8 cellular contexts compared by ENCODE assay signal in genomic region chr9:96417610-96418073, GRCh38. TPM values are rescaled to one million over a fixed set of nuclear protein-coding genes. Genes with fewer than 3 reads are reported as not detected.
DNase-seq lines count a peak whose midpoint lies in the region; ATAC-seq and TF ChIP-seq lines count a peak whose summit lies in the region.

No MANE protein-coding gene starts in this region.

- no peaks in the 10 kb centered on the region for H3K9me3 ChIP-seq in CD4-positive, alpha-beta memory T cell (ENCODE audit: control insufficient read depth in 1 of 2, low read length in 2 of 2)
- H3K9me3 ChIP-seq in cardiac muscle cell (ENCODE audit: low read depth): no peaks in the 10 kb centered on the region
- H3K9me3 ChIP-seq in sigmoid colon: no peaks in the 10 kb centered on the region

- H3K27ac ChIP-seq in CD4-positive, alpha-beta memory T cell (ENCODE audit: low read depth, low read length): peak overlapping the region; percentile 76
- H3K27ac ChIP-seq in cardiac muscle cell (peak overlapping the region; percentile 81), sigmoid colon (peak overlapping the region; percentile 98 to 100 (median 98))

- CTCF ChIA-PET in CD4-positive, alpha-beta memory T cell (lab: Charles Lee; ENCODE audit: partially characterized antibody): interaction anchor here (2.2 kb wide), 1 partner anchor 32 kb away, joined by 7 read pairs; the partner anchor contains the start of gene HABP4

- peak overlapping the region; percentile 23 to 89 for H3K4me3 ChIP-seq in CD4-positive, alpha-beta memory T cell (ENCODE audit: low read length in 2 of 2)
- peak overlapping the region; percentile 81 for H3K4me3 ChIP-seq in cardiac muscle cell
- peak overlapping the region; percentile 66 to 92 (median 82) for H3K4me3 ChIP-seq in sigmoid colon

- H3K36me3 Mint-ChIP-seq in CD4-positive, alpha-beta memory T cell: peaks cover 0 to 5% of the 10 kb centered on the region in 2 donors

- H3K4me1 ChIP-seq in CD4-positive, alpha-beta memory T cell (ENCODE audit: insufficient read depth, low read length): peaks cover 55% of the 10 kb centered on the region
- peaks cover 18% of the 10 kb centered on the region for H3K4me1 ChIP-seq in cardiac muscle cell (ENCODE audit: low read depth)
- H3K4me1 ChIP-seq in sigmoid colon: peaks cover 0 to 37% (median 28%) of the 10 kb centered on the region in 4 donors

- H3K4me3 Mint-ChIP-seq in CD4-positive, alpha-beta memory T cell: peak overlapping the region; percentile 73 to 92 (median 84)

- POLR2A ChIA-PET in CD4-positive, alpha-beta memory T cell (lab: Charles Lee; ENCODE audit: partially characterized antibody): interaction anchor here (2.4 to 8.0 kb wide), 4 partner anchors 18 to 149 kb away, joined by 11 to 123 read pairs (median 15); partner anchors contain the start of genes HABP4 and SLC35D2

- no peaks in the 10 kb centered on the region for H3K36me3 ChIP-seq in CD4-positive, alpha-beta memory T cell (ENCODE audit: insufficient read depth, low read length)
- no peaks in the 10 kb centered on the region for H3K36me3 ChIP-seq in cardiac muscle cell
- H3K36me3 ChIP-seq in sigmoid colon: no peaks in the 10 kb centered on the region

- H3K27me3 ChIP-seq in CD4-positive, alpha-beta memory T cell (ENCODE audit: insufficient read depth, low read length): no peaks in the 10 kb centered on the region
- no peaks in the 10 kb centered on the region for H3K27me3 ChIP-seq in cardiac muscle cell
- H3K27me3 ChIP-seq in sigmoid colon: no peaks in the 10 kb centered on the region

- no peak for DNase-seq in CD4-positive, alpha-beta memory T cell
- peak; percentile 78 for DNase-seq in activated CD8-positive, alpha-beta memory T cell treated with anti-CD3 and anti-CD28 coated beads, Interleukin-2, amount 50 U/mL, for 48 hours
- DNase-seq in cardiac muscle cell (ENCODE audit: low read depth in 1 of 2, low spot score in 1 of 2) (no peak), sigmoid colon (peak; percentile 71), NAMALWA (ENCODE audit: low spot score) (no peak)

- no peaks in the 10 kb centered on the region for H3K27me3 Mint-ChIP-seq in CD4-positive, alpha-beta memory T cell

- 0 to 1% methylated on average over 65 of the region's 65 CpGs for WGBS in sigmoid colon, 2 donors

- peak overlapping the region; percentile 72 to 99 (median 91) for H3K27ac Mint-ChIP-seq in CD4-positive, alpha-beta memory T cell

- TF ChIP-seq EP300 in sigmoid colon (IDR thresholded peaks at IDR 0.05): no peak

- ATAC-seq in HG03045 (IDR thresholded peaks at IDR 0.05; ENCODE audit: unreplicated experiment) (peak; percentile 2), GM21526 (IDR thresholded peaks at IDR 0.05; ENCODE audit: low FRiP score, unreplicated experiment) (no peak), HG02981 (IDR thresholded peaks at IDR 0.05; ENCODE audit: unreplicated experiment) (no peak)

- peaks cover 0 to 4% (median 0%) of the 10 kb centered on the region in 8 donors for H3K9me3 Mint-ChIP-seq in CD4-positive, alpha-beta memory T cell

- intact Hi-C loops in CD4-positive, alpha-beta memory T cell (cut with micrococcal nuclease): loop anchor here (1.0 to 10.0 kb wide), 12 partner anchors 19 to 1690 kb away; partner anchors contain the start of genes AOPEP, CDC14B, HABP4 and NCBP1
- intact Hi-C loops in sigmoid colon (cut with DNase I): loop anchor here (1.0 to 2.0 kb wide), 3 partner anchors 33 to 237 kb away; partner anchors contain the start of genes HABP4 and PRXL2C

- peaks cover 28 to 55% (median 36%) of the 10 kb centered on the region in 4 donors for H3K4me1 Mint-ChIP-seq in CD4-positive, alpha-beta memory T cell

- TF ChIP-seq CTCF in cardiac muscle cell (IDR thresholded peaks at IDR 0.05; ENCODE audit: low read depth, low read length): no peak
- no peak for TF ChIP-seq CTCF in sigmoid colon (IDR thresholded peaks at IDR 0.05)

- no peak for TF ChIP-seq POLR2A in sigmoid colon (IDR thresholded peaks at IDR 0.05)

RNA-seq across cellular contexts. Expression of gene ZNF367, which starts 0.5 kb away (rescaled TPM):
- total RNA-seq in CD4-positive, alpha-beta memory T cell: 1 to 10 TPM; 5.1 to 5.4 TPM
- 1 to 10 TPM in 1 of 2 donors, under 1 TPM in 1; 0.39 to 1.7 TPM for polyA plus RNA-seq in CD4-positive, alpha-beta memory T cell
- 2.5 and 3.0 TPM in 2 replicates for total RNA-seq in cardiac muscle cell
- polyA plus RNA-seq in cardiac muscle cell: 0.89 and 3.0 TPM in 2 replicates
- total RNA-seq in sigmoid colon: 1 to 10 TPM in 3 of 4 donors, under 1 TPM in 1; 0.28 to 1.4 (median 1.3) TPM
- polyA plus RNA-seq in sigmoid colon: 1 to 10 TPM in 2 of 3 donors, under 1 TPM in 1; 0.60 to 3.5 (median 1.8) TPM

RNA-seq across cellular contexts. Expression of gene HABP4, which starts 32.3 kb away (rescaled TPM):
- 10 to 100 TPM; 35.5 to 36.6 TPM for total RNA-seq in CD4-positive, alpha-beta memory T cell
- polyA plus RNA-seq in CD4-positive, alpha-beta memory T cell: 10 to 100 TPM; 18.6 to 31.1 TPM
- total RNA-seq in cardiac muscle cell: 32.8 and 41.0 TPM in 2 replicates
- 69.6 and 71.2 TPM in 2 replicates for polyA plus RNA-seq in cardiac muscle cell
- total RNA-seq in sigmoid colon: 10 to 100 TPM; 12.5 to 23.5 (median 18.6) TPM
- 1 to 10 TPM; 2.5 to 9.0 (median 5.6) TPM for polyA plus RNA-seq in sigmoid colon

RNA-seq across cellular contexts. Expression of gene SLC35D2, which starts 34.1 kb away (rescaled TPM):
- 10 to 100 TPM; 29.8 to 30.3 TPM for total RNA-seq in CD4-positive, alpha-beta memory T cell
- polyA plus RNA-seq in CD4-positive, alpha-beta memory T cell: 10 to 100 TPM; 25.3 to 30.5 TPM
- total RNA-seq in cardiac muscle cell: 22.1 and 25.7 TPM in 2 replicates
- 24.5 and 43.3 TPM in 2 replicates for polyA plus RNA-seq in cardiac muscle cell
- total RNA-seq in sigmoid colon: 10 to 100 TPM; 12.9 to 22.4 (median 16.4) TPM
- 100 to 1,000 TPM in 1 of 3 donors, 10 to 100 TPM in 2; 45.5 to 118 (median 86.5) TPM for polyA plus RNA-seq in sigmoid colon

Comparison
In these comparisons a context has a peak if more than half of its experiments do, and no peak if none do; other contexts are left out.
1. DNase-seq: peak in activated CD8-positive, alpha-beta memory T cell treated with anti-CD3 and anti-CD28 coated beads, Interleukin-2, amount 50 U/mL, for 48 hours (single experiment) and sigmoid colon (single experiment); none in CD4-positive, alpha-beta memory T cell (0 of 5), cardiac muscle cell (0 of 2) and NAMALWA (single experiment).
2. Peak in every context shown above with its lines, with median percentiles within 50 percentile points of each other: H3K27ac ChIP-seq and H3K4me3 ChIP-seq.